ENCODE assay signal across 9 cellular contexts in the genomic region with DNA sequence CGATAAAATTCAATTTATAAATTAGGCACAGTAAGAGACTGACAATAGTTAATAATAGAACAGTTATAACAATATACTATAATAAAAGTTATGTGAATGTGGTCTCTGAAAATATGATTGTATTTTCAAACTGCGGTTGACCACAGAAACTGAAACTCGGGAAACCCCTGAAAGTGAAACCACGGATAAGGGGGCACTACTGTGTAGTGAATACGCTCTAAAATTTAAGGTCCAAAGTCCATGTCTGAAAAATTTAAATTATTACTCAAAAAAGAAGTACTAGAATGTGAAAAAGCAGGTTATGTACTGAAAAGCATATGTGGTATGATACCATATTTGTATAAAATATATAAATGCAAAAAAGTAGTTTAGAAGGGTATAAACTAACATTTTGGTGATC. TPM values are rescaled to one million over a fixed set of nuclear protein-coding genes. Genes with fewer than 3 reads are reported as not detected.
DNase-seq lines count a peak whose midpoint lies in the region; ATAC-seq, FAIRE-seq and TF ChIP-seq lines count a peak whose summit lies in the region.
"Had no signal": no experiment of that assay in that cellular context is flagged by ENCODE, and none has a peak within 500 bp of the region (broad histone marks: within the 10 kb centered on the region; RNA-seq: fewer than 3 reads in every experiment).

No MANE protein-coding gene starts in this region.

- H3K9me2 ChIP-seq in PC-9 (ENCODE audit: insufficient read depth) = no peaks in the 10 kb centered on the region

- peaks cover 55% of the 10 kb centered on the region for H3K79me2 ChIP-seq in PC-9 (ENCODE audit: low read depth)

- TF ChIP-seq POLR2A in GM12892 (IDR thresholded peaks at IDR 0.05; ENCODE audit: low read depth, low read length) = no peak

- no peaks in the 10 kb centered on the region for H4K20me1 ChIP-seq in PC-9 (ENCODE audit: insufficient read depth)

- CTCF ChIA-PET in PC-9 (lab: Charles Lee) = no interaction called here

- peak overlapping the region; percentile 93 for H3K27ac ChIP-seq in PC-9
- peak overlapping the region in 3 of 4 donors; percentile 97 to 99 (median 99) for H3K27ac ChIP-seq in pancreas

- POLR2A ChIA-PET in PC-9 (lab: Charles Lee; ENCODE audit: unreplicated experiment) = interaction anchor here (0.7 kb wide), 1 partner anchor 13 kb away, joined by 6 read pairs; no protein-coding TSS in a partner anchor

- ATAC-seq in pancreas (no peak), omental fat pad (ENCODE audit: low FRiP score) (no peak)

- H3K4me2 ChIP-seq in PC-9 = peak overlapping the region; percentile 93

- no peaks in the 10 kb centered on the region for H3K9me3 ChIP-seq in PC-9 (ENCODE audit: insufficient read depth, low read depth)
- no peaks in the 10 kb centered on the region for H3K9me3 ChIP-seq in pancreas

- 2 to 3% methylated on average over 5 of the region's 5 CpGs for WGBS in pancreas, 2 donors

- no peak for FAIRE-seq in pancreas (lab: Jason Lieb, UNC)
- no peak for FAIRE-seq in GM12892 (lab: Jason Lieb, UNC)

- TF ChIP-seq CTCF in PC-9 (conservative IDR thresholded peaks at IDR 0.05) = no peak
- no peak for TF ChIP-seq CTCF in epithelial cell of proximal tubule (conservative IDR thresholded peaks at IDR 0.05; ENCODE audit: low read depth, low read length)
- TF ChIP-seq CTCF in pancreas (IDR thresholded peaks at IDR 0.05) = no peak
- TF ChIP-seq CTCF in omental fat pad (IDR thresholded peaks at IDR 0.05) = no peak

- peaks cover 49% of the 10 kb centered on the region for H3F3A ChIP-seq in PC-9 (ENCODE audit: insufficient read depth, low read depth)

- intact Hi-C loops in PC-9 (cut with micrococcal nuclease; ENCODE audit: unreplicated experiment) = loop anchor here (5.0 to 10.0 kb wide), 2 partner anchors 169 to 338 kb away; partner anchors contain the start of gene PDS5A
- intact Hi-C loops in pancreas (cut with DNase I) = no loop called here

- H3K4me3 ChIP-seq in PC-9 (peak overlapping the region; percentile 79), epithelial cell of proximal tubule (ENCODE audit: low read depth, low read length) (peak overlapping the region; percentile 91), pancreas (peak overlapping the region in 3 of 4 donors; percentile 73 to 93 (median 87))

- no peaks in the 10 kb centered on the region for H3K27me3 ChIP-seq in PC-9 (ENCODE audit: insufficient read depth, low read depth)
- no peaks in the 10 kb centered on the region for H3K27me3 ChIP-seq in pancreas

- peaks cover 34% of the 10 kb centered on the region for H3K4me1 ChIP-seq in PC-9 (replicated peaks; ENCODE audit: insufficient read depth)
- peaks cover 6 to 18% (median 14%) of the 10 kb centered on the region in 3 donors for H3K4me1 ChIP-seq in pancreas

- H3K36me3 ChIP-seq in PC-9 (ENCODE audit: low read depth) = peaks cover 9% of the 10 kb centered on the region; the same call in 1 of the 2 replicates
- H3K36me3 ChIP-seq in pancreas = no peaks in the 10 kb centered on the region

- BruUV-seq in PC-9 (replicated peaks; lab: Mats Ljungman, UMichigan) = no TSS peak

- H2AFZ ChIP-seq in PC-9 = peak overlapping the region; percentile 76; the same call in 1 of the 2 replicates

- DNase-seq in Daoy (ENCODE audit: low read depth) (peak; percentile 30), PC-9 (no peak), epithelial cell of proximal tubule (ENCODE audit: low read depth) (no peak), pancreas (no peak), NCI-H345 (lab: John Stamatoyannopoulos, UW) (no peak), SIG-M5 (lab: John Stamatoyannopoulos, UW) (no peak), omental fat pad (ENCODE audit: low spot score) (no peak), GM12892 (ENCODE audit: insufficient read length) (no peak)
- DNase-seq: activated naive CD4-positive, alpha-beta T cell treated with anti-CD3 and anti-CD28 coated beads, Interleukin-2, amount 50 U/mL, for 16 hours had no signal

RNA-seq across cellular contexts. Expression of gene SMIM14, which starts 1.9 kb away (rescaled TPM):
- total RNA-seq in Daoy (2014; rRNA removed; shearing (Covaris generic)) = 25.3 and 30.1 TPM in 2 replicates
- total RNA-seq in PC-9 (2021) (64.1 and 71.2 TPM in 2 replicates), epithelial cell of proximal tubule (11.9 and 13.1 TPM in 2 replicates), pancreas (10 to 100 TPM; 41.5 to 53.6 (median 46.9) TPM), omental fat pad (10 to 100 TPM; 24.6 to 69.4 (median 35.2) TPM)
- polyA plus RNA-seq in pancreas = 10 to 100 TPM; 14.3 to 22.6 TPM
- 80.8 TPM for polyA plus RNA-seq in GM12892 (2012; ENCODE audit: missing spikeins)
